In genomic region chr12:100164153-100164704, GRCh38 we compare ENCODE assay signal across 8 cellular contexts. TPM values are rescaled to one million over a fixed set of nuclear protein-coding genes. Genes with fewer than 3 reads are reported as not detected.
DNase-seq lines count a peak whose midpoint lies in the region; ATAC-seq and TF ChIP-seq lines count a peak whose summit lies in the region.

No MANE protein-coding gene starts in this region.

- H3K4me1 Mint-ChIP-seq in activated CD8-positive, alpha-beta memory T cell treated with anti-CD3 and anti-CD28 coated beads, Interleukin-2, amount 10 ng/mL, durations not matched to agents 7 days and 5 days = peaks cover 13% of the 10 kb centered on the region
- H3K4me1 Mint-ChIP-seq in stimulated activated naive B cell treated with anti-CD40 and anti-IgM and Interleukin-4, amounts not matched to agents 10 μg/mL and 1 μg/mL and 100 μg/mL, for 72 hours = peaks cover 6 to 11% of the 10 kb centered on the region in 2 donors

- ATAC-seq in activated CD8-positive, alpha-beta memory T cell treated with anti-CD3 and anti-CD28 coated beads, Interleukin-2, amount 10 ng/mL, durations not matched to agents 7 days and 5 days = peak; percentile 20
- ATAC-seq in stimulated activated naive B cell treated with anti-CD40 and anti-IgM and Interleukin-4, amounts not matched to agents 10 μg/mL and 1 μg/mL and 100 μg/mL, for 72 hours (replicated peaks) = peak; percentile 17 to 25
- no peak for ATAC-seq in mucosa of descending colon
- no peak for ATAC-seq in GM18505 (IDR thresholded peaks at IDR 0.05; ENCODE audit: unreplicated experiment)

- H3K36me3 Mint-ChIP-seq in activated CD8-positive, alpha-beta memory T cell treated with anti-CD3 and anti-CD28 coated beads, Interleukin-2, amount 10 ng/mL, durations not matched to agents 7 days and 5 days = peaks cover 12% of the 10 kb centered on the region
- peaks cover 2 to 3% of the 10 kb centered on the region in 2 donors for H3K36me3 Mint-ChIP-seq in stimulated activated naive B cell treated with anti-CD40 and anti-IgM and Interleukin-4, amounts not matched to agents 10 μg/mL and 1 μg/mL and 100 μg/mL, for 72 hours

- TF ChIP-seq EP300 in esophagus muscularis mucosa (IDR thresholded peaks at IDR 0.05) = no peak

- peak overlapping the region in 1 of 4 donors; percentile 30 for H3K27ac ChIP-seq in esophagus muscularis mucosa (replicated peaks in 1 of 4)

- no peak for TF ChIP-seq CTCF in NB4 (IDR thresholded peaks at IDR 0.05; ENCODE audit: low read depth, low read length)
- no peak for TF ChIP-seq CTCF in esophagus muscularis mucosa (IDR thresholded peaks at IDR 0.05)
- TF ChIP-seq CTCF in mucosa of descending colon (IDR thresholded peaks at IDR 0.05) = no peak

- peaks cover 12 to 14% (median 13%) of the 10 kb centered on the region in 4 donors for H3K4me1 ChIP-seq in esophagus muscularis mucosa
- peaks cover 23% of the 10 kb centered on the region for H3K4me1 ChIP-seq in mucosa of descending colon (ENCODE audit: low read depth)

- intact Hi-C loops in esophagus muscularis mucosa (cut with DNase I) (no loop called here), mucosa of descending colon (cut with DNase I, micrococcal nuclease) (no loop called here)

- H3K27ac Mint-ChIP-seq in activated CD8-positive, alpha-beta memory T cell treated with anti-CD3 and anti-CD28 coated beads, Interleukin-2, amount 10 ng/mL, durations not matched to agents 7 days and 5 days = no peak overlapping the region
- H3K27ac Mint-ChIP-seq in stimulated activated naive B cell treated with anti-CD40 and anti-IgM and Interleukin-4, amounts not matched to agents 10 μg/mL and 1 μg/mL and 100 μg/mL, for 72 hours = peak overlapping the region; percentile 20

- H3K27me3 ChIP-seq in esophagus muscularis mucosa = no peaks in the 10 kb centered on the region

- CTCF ChIA-PET in activated CD8-positive, alpha-beta memory T cell treated with anti-CD3 and anti-CD28 coated beads, Interleukin-2, amount 10 ng/mL, durations not matched to agents 7 days and 5 days (lab: Charles Lee) = interaction anchor here (1.2 to 5.1 kb wide), 3 partner anchors 10 to 38 kb away, joined by 4 to 41 read pairs (median 6); no protein-coding TSS in a partner anchor

- WGBS in esophagus muscularis mucosa = 43% methylated on average over 7 of the region's 7 CpGs

- TF ChIP-seq POLR2A in NB4 (IDR thresholded peaks at IDR 0.05; ENCODE audit: extremely low read depth, insufficient read length) = no peak
- TF ChIP-seq POLR2A in esophagus muscularis mucosa (IDR thresholded peaks at IDR 0.05; ENCODE audit: low read depth) = no peak
- no peak for TF ChIP-seq POLR2A in GM18505 (IDR thresholded peaks at IDR 0.05; ENCODE audit: borderline replicate concordance, extremely low read depth, insufficient read depth, insufficient read length)

- DNase-seq in activated CD8-positive, alpha-beta memory T cell treated with anti-CD3 and anti-CD28 coated beads, Interleukin-2, amount 10 ng/mL, durations not matched to agents 7 days and 5 days = no peak
- DNase-seq in activated CD8-positive, alpha-beta memory T cell treated with anti-CD3 and anti-CD28 coated beads, Interleukin-2, amount 50 U/mL, for 4 hours = no peak
- DNase-seq in NB4 (ENCODE audit: low read depth) (peak; percentile 42), esophagus muscularis mucosa (ENCODE audit: extremely low spot score) (no peak), mucosa of descending colon (no peak)
- DNase-seq in stimulated activated naive B cell treated with anti-CD40 and anti-IgM and Interleukin-4, amounts not matched to agents 10 μg/mL and 1 μg/mL and 100 μg/mL, for 72 hours = no peak
- DNase-seq in stimulated activated CD4-positive, alpha-beta T cell treated with anti-CD3 and anti-CD28 coated beads, Interleukin-15, amount 100 ng/mL, for 24 hours = no peak

- H3K9me3 ChIP-seq in esophagus muscularis mucosa (no peaks in the 10 kb centered on the region), mucosa of descending colon (no peaks in the 10 kb centered on the region)

- H3K36me3 ChIP-seq in esophagus muscularis mucosa (no peaks in the 10 kb centered on the region), mucosa of descending colon (ENCODE audit: low read depth) (no peaks in the 10 kb centered on the region)

- peak overlapping the region; percentile 45 for H3K4me3 Mint-ChIP-seq in activated CD8-positive, alpha-beta memory T cell treated with anti-CD3 and anti-CD28 coated beads, Interleukin-2, amount 10 ng/mL, durations not matched to agents 7 days and 5 days
- H3K4me3 Mint-ChIP-seq in stimulated activated naive B cell treated with anti-CD40 and anti-IgM and Interleukin-4, amounts not matched to agents 10 μg/mL and 1 μg/mL and 100 μg/mL, for 72 hours = peak overlapping the region; percentile 70 to 72

- H3K9me3 Mint-ChIP-seq in activated CD8-positive, alpha-beta memory T cell treated with anti-CD3 and anti-CD28 coated beads, Interleukin-2, amount 10 ng/mL, durations not matched to agents 7 days and 5 days (ENCODE audit: low read depth) = no peaks in the 10 kb centered on the region
- H3K9me3 Mint-ChIP-seq in stimulated activated naive B cell treated with anti-CD40 and anti-IgM and Interleukin-4, amounts not matched to agents 10 μg/mL and 1 μg/mL and 100 μg/mL, for 72 hours = no peaks in the 10 kb centered on the region

- no peaks in the 10 kb centered on the region for H3K27me3 Mint-ChIP-seq in activated CD8-positive, alpha-beta memory T cell treated with anti-CD3 and anti-CD28 coated beads, Interleukin-2, amount 10 ng/mL, durations not matched to agents 7 days and 5 days
- no peaks in the 10 kb centered on the region for H3K27me3 Mint-ChIP-seq in stimulated activated naive B cell treated with anti-CD40 and anti-IgM and Interleukin-4, amounts not matched to agents 10 μg/mL and 1 μg/mL and 100 μg/mL, for 72 hours

- H3K4me3 ChIP-seq in NB4 (ENCODE audit: low read depth, low read length) (peak overlapping the region; percentile 30), esophagus muscularis mucosa (peak overlapping the region; percentile 32 to 48 (median 32)), mucosa of descending colon (no peak overlapping the region)

RNA-seq across cellular contexts. Expression of gene BLTP3B, which starts 21.6 kb away (rescaled TPM):
- 10 to 100 TPM; 36.4 to 42.0 TPM for total RNA-seq in activated CD8-positive, alpha-beta memory T cell treated with anti-CD3 and anti-CD28 coated beads, Interleukin-2, amount 10 ng/mL, durations not matched to agents 7 days and 5 days
- 10 to 100 TPM; 37.7 to 49.1 (median 43.2) TPM for total RNA-seq in esophagus muscularis mucosa
- total RNA-seq in mucosa of descending colon = 10 to 100 TPM; 20.6 to 29.7 (median 25.0) TPM

RNA-seq across cellular contexts. Expression of gene ACTR6, which starts 36.4 kb away (rescaled TPM):
- 10 to 100 TPM; 32.8 to 34.2 TPM for total RNA-seq in activated CD8-positive, alpha-beta memory T cell treated with anti-CD3 and anti-CD28 coated beads, Interleukin-2, amount 10 ng/mL, durations not matched to agents 7 days and 5 days
- total RNA-seq in esophagus muscularis mucosa = 10 to 100 TPM in 3 of 4 donors, 1 to 10 TPM in 1; 9.6 to 14.2 (median 13.3) TPM
- 10 to 100 TPM; 20.4 to 26.5 (median 21.4) TPM for total RNA-seq in mucosa of descending colon

Comparison
In these comparisons a context has a peak if more than half of its experiments do, and no peak if none do; other contexts are left out.
1. ATAC-seq: peak in activated CD8-positive, alpha-beta memory T cell treated with anti-CD3 and anti-CD28 coated beads, Interleukin-2, amount 10 ng/mL, durations not matched to agents 7 days and 5 days (single experiment) and stimulated activated naive B cell treated with anti-CD40 and anti-IgM and Interleukin-4, amounts not matched to agents 10 μg/mL and 1 μg/mL and 100 μg/mL, for 72 hours (2 of 2); none in mucosa of descending colon (single experiment) and GM18505 (single experiment).